2 cellular contexts compared by ENCODE assay signal in the genomic region with DNA sequence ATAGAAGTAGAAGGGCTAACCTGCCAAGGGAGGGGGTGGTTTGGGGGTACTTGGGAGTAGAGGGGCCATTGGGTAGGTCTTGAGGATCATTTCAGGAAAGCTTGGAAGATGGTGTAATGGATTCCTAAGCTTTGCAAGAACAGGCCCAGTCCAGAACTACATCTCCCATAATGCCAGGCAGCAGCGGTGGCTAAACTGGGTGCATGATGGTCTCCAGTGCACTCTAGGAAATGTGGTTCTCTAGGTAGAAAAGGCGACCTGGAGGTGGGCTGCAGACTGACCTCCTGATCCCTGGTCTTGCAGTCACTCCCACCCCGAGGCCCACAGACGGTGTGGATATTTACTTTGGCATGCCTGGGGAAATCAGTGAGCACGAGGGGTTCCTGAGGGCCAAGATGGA.
A peak's percentile ranks its signal among the peaks of the same experiment; 100 is the strongest.
TF ChIP-seq lines count a peak whose summit lies in the region.

No MANE protein-coding gene starts in this region.

TF ChIP-seq in A549, 52 proteins besides CTCF, POLR2A, EP300 and RAD21:
- TF ChIP-seq, protein P1, sequence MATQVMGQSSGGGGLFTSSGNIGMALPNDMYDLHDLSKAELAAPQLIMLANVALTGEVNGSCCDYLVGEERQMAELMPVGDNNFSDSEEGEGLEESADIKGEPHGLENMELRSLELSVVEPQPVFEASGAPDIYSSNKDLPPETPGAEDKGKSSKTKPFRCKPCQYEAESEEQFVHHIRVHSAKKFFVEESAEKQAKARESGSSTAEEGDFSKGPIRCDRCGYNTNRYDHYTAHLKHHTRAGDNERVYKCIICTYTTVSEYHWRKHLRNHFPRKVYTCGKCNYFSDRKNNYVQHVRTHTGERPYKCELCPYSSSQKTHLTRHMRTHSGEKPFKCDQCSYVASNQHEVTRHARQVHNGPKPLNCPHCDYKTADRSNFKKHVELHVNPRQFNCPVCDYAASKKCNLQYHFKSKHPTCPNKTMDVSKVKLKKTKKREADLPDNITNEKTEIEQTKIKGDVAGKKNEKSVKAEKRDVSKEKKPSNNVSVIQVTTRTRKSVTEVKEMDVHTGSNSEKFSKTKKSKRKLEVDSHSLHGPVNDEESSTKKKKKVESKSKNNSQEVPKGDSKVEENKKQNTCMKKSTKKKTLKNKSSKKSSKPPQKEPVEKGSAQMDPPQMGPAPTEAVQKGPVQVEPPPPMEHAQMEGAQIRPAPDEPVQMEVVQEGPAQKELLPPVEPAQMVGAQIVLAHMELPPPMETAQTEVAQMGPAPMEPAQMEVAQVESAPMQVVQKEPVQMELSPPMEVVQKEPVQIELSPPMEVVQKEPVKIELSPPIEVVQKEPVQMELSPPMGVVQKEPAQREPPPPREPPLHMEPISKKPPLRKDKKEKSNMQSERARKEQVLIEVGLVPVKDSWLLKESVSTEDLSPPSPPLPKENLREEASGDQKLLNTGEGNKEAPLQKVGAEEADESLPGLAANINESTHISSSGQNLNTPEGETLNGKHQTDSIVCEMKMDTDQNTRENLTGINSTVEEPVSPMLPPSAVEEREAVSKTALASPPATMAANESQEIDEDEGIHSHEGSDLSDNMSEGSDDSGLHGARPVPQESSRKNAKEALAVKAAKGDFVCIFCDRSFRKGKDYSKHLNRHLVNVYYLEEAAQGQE (IDR thresholded peaks at IDR 0.05) = no peak
- TF ChIP-seq ZFP36 (IDR thresholded peaks at IDR 0.05; ENCODE audit: borderline replicate concordance, partially characterized antibody) (no peak), HEYL (CRISPR knock-in tag; IDR thresholded peaks at IDR 0.05) (no peak), JUNB (IDR thresholded peaks at IDR 0.05) (no peak), HOXB13 (CRISPR knock-in tag; IDR thresholded peaks at IDR 0.05; ENCODE audit: low read depth) (no peak), ZC3H11A (IDR thresholded peaks at IDR 0.05) (no peak)

TF ChIP-seq in GM12878, 131 proteins besides CTCF, POLR2A, EP300 and RAD21:
- TF ChIP-seq DPF2 (IDR thresholded peaks at IDR 0.05) = no peak
- TF ChIP-seq SIX5 (IDR thresholded peaks at IDR 0.05; ENCODE audit: low read depth, low read length, severe bottlenecking) = peak; percentile 71
- TF ChIP-seq ZNF217 (IDR thresholded peaks at IDR 0.05) = no peak
- no peak for TF ChIP-seq RAD51 (IDR thresholded peaks at IDR 0.05)
- TF ChIP-seq, protein P2, sequence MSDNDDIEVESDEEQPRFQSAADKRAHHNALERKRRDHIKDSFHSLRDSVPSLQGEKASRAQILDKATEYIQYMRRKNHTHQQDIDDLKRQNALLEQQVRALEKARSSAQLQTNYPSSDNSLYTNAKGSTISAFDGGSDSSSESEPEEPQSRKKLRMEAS (IDR thresholded peaks at IDR 0.05; ENCODE audit: low read depth, low read length) = no peak
- 0 out of 2 replicates have a peak, but pooled peaks have one; percentile 29 for TF ChIP-seq YY1 (IDR thresholded peaks at IDR 0.05; ENCODE audit: low read depth, low read length)
- no peak for TF ChIP-seq SREBF2 (IDR thresholded peaks at IDR 0.05; ENCODE audit: low read length)
- TF ChIP-seq TAF1 (IDR thresholded peaks at IDR 0.05; ENCODE audit: borderline replicate concordance, low read depth, low read length) = no peak
- peak; percentile 50 for TF ChIP-seq HCFC1 (IDR thresholded peaks at IDR 0.05; ENCODE audit: low read length)
- TF ChIP-seq MTA2 (IDR thresholded peaks at IDR 0.05; ENCODE audit: low read depth) = no peak
- no peak for TF ChIP-seq SPI1 (IDR thresholded peaks at IDR 0.05; ENCODE audit: borderline replicate concordance, insufficient read depth, low read depth, low read length)
- no peak for TF ChIP-seq YBX1 (IDR thresholded peaks at IDR 0.05)
- TF ChIP-seq NR2C2 (IDR thresholded peaks at IDR 0.05; ENCODE audit: borderline replicate concordance, control insufficient read depth, insufficient read length, low read depth) = no peak
- TF ChIP-seq NR2C1 (IDR thresholded peaks at IDR 0.05) = no peak
- no peak for TF ChIP-seq PML (IDR thresholded peaks at IDR 0.05; ENCODE audit: low read length)
